1 cellular context compared by ENCODE assay signal in the genomic region with DNA sequence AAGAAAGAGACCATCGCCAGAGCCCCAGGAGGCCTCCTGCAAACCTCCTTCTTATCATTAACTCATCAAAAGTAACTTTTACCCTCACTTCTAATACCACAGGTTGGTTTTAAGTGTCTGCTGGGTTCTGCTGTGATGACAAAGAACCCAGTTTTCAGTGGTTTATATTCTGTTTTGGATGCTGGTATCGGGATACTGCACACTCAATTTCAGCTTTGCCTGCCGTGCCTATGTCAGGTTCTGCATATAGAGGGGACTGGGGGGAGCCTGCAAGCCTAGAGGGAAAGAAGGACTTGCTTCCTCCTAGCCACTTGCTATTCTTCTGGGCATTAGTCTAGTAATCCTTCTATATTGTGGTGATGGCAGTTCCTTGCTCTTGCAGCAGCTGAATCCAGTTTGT.
TF ChIP-seq lines count a peak whose summit lies in the region.

No MANE protein-coding gene starts in this region.

TF ChIP-seq in HEK293T, 16 proteins besides CTCF, POLR2A, EP300 and RAD21 (continued from another document):
- TF ChIP-seq, protein P1, sequence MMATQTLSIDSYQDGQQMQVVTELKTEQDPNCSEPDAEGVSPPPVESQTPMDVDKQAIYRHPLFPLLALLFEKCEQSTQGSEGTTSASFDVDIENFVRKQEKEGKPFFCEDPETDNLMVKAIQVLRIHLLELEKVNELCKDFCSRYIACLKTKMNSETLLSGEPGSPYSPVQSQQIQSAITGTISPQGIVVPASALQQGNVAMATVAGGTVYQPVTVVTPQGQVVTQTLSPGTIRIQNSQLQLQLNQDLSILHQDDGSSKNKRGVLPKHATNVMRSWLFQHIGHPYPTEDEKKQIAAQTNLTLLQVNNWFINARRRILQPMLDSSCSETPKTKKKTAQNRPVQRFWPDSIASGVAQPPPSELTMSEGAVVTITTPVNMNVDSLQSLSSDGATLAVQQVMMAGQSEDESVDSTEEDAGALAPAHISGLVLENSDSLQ (IDR thresholded peaks at IDR 0.05): no peak
- TF ChIP-seq NFRKB (IDR thresholded peaks at IDR 0.05) (no peak), ELF4 (IDR thresholded peaks at IDR 0.05) (no peak), FOXM1 (IDR thresholded peaks at IDR 0.05; ENCODE audit: borderline replicate concordance) (no peak), FOXA1 (IDR thresholded peaks at IDR 0.05) (no peak), SUZ12 (IDR thresholded peaks at IDR 0.05) (no peak), L3MBTL2 (conservative IDR thresholded peaks at IDR 0.05) (no peak)
